11 cellular contexts compared by ENCODE assay signal in the genomic region with DNA sequence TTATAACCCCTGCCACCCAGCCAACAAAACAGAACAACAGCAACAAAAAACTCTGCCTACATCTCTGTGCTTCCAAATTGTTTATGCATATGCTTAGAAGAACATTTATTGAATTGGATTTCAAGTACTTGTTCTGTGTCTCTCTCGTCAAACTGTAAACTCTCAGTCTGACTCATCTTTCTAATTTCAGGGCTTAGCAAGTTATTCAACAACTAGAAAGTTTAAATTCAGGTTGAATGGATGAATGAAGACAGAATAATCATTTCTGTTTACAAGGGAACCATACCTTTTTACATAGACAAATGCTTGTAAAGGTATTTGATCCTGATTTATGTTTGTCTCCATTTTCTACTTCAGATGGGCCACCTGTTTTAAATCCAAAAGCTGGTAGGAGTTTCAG. TPM values are rescaled to one million over a fixed set of nuclear protein-coding genes. Genes with fewer than 3 reads are reported as not detected.
A peak's percentile ranks its signal among the peaks of the same experiment; 100 is the strongest.
DNase-seq lines count a peak whose midpoint lies in the region; ATAC-seq and TF ChIP-seq lines count a peak whose summit lies in the region.
"Had no signal": no experiment of that assay in that cellular context is flagged by ENCODE, and none has a peak within 500 bp of the region (broad histone marks: within the 10 kb centered on the region; RNA-seq: fewer than 3 reads in every experiment).

No MANE protein-coding gene starts in this region.

- no peak overlapping the region for H3K27ac ChIP-seq in SK-N-SH (ENCODE audit: low read depth in 2 of 2, low read length in 1 of 2)
- no peak overlapping the region for H3K27ac ChIP-seq in neural progenitor cell
- no peak overlapping the region for H3K27ac ChIP-seq in lower lobe of right lung
- H3K27ac ChIP-seq: 22Rv1 had no signal

- H3K9me3 Mint-ChIP-seq in WTC11 (no peaks in the 10 kb centered on the region), neural progenitor cell (no peaks in the 10 kb centered on the region)

- H3K79me2 ChIP-seq in SK-N-SH (ENCODE audit: insufficient read depth) (peaks cover 33% of the 10 kb centered on the region), neural progenitor cell (ENCODE audit: low read depth) (peaks cover 20% of the 10 kb centered on the region)

- WGBS in SK-N-SH (ENCODE audit: low lambda C conversion rate), result 52% methylated on average over 1 of the region's 1 CpG

- CTCF ChIA-PET in SK-N-SH (lab: Yijun Ruan, JAX), result interaction anchor here (0.7 to 1.0 kb wide), 2 partner anchors 30 to 33 kb away, joined by 3 read pairs; no protein-coding TSS in a partner anchor
- CTCF ChIA-PET in WTC11 (lab: Charles Lee), result interaction anchor here (1.4 kb wide), 1 partner anchor 33 kb away, joined by 4 read pairs; no protein-coding TSS in a partner anchor

- intact Hi-C loops in lower lobe of right lung (cut with DNase I), result no loop called here

- no peak for TF ChIP-seq RAD21 in SK-N-SH (IDR thresholded peaks at IDR 0.05; ENCODE audit: low read length)

- peaks cover 29% of the 10 kb centered on the region for H3K27me3 Mint-ChIP-seq in WTC11 (ENCODE audit: low read depth)
- H3K27me3 Mint-ChIP-seq in neural progenitor cell (ENCODE audit: insufficient read depth, low read depth), result peaks cover 3% of the 10 kb centered on the region

- no peaks in the 10 kb centered on the region for H3K36me3 Mint-ChIP-seq in WTC11
- H3K36me3 Mint-ChIP-seq in neural progenitor cell, result no peaks in the 10 kb centered on the region

- POLR2A ChIA-PET in SK-N-SH (lab: Yijun Ruan, JAX) (no interaction called here), WTC11 (lab: Charles Lee) (no interaction called here)

- H3K9me3 ChIP-seq in SK-N-SH (no peaks in the 10 kb centered on the region), neural progenitor cell (ENCODE audit: low read depth) (no peaks in the 10 kb centered on the region), lower lobe of right lung (no peaks in the 10 kb centered on the region)

- no peak overlapping the region for H3K9ac ChIP-seq in SK-N-SH
- no peak overlapping the region for H3K9ac ChIP-seq in neural progenitor cell

- H3K4me3 Mint-ChIP-seq in WTC11 (peak overlapping the region; percentile 97), neural progenitor cell (peak overlapping the region; percentile 97)

- no peak for DNase-seq in SK-N-SH
- DNase-seq in WTC11 (ENCODE audit: low spot score), result no peak
- no peak for DNase-seq in neural progenitor cell (ENCODE audit: low spot score)
- DNase-seq in lower lobe of right lung, result no peak
- DNase-seq in SK-N-DZ (ENCODE audit: low spot score), result no peak
- DNase-seq: kidney; stimulated activated naive CD4-positive, alpha-beta T cell treated with Interleukin-2 at 50 U/mL for 16 hours had no signal

- H3K27ac Mint-ChIP-seq in WTC11, result no peak overlapping the region
- no peak overlapping the region for H3K27ac Mint-ChIP-seq in neural progenitor cell

- H3K4me1 Mint-ChIP-seq in WTC11 (peaks cover 49% of the 10 kb centered on the region), neural progenitor cell (peaks cover 35% of the 10 kb centered on the region)

- H3K4me1 ChIP-seq in SK-N-SH (ENCODE audit: control insufficient read depth in 1 of 2, insufficient read depth in 2 of 2, low read depth in 1 of 2, low read length in 1 of 2) (peaks cover 31 to 47% of the 10 kb centered on the region in 2 experiments; a peak in 3 of 4 replicates), neural progenitor cell (peaks cover 36% of the 10 kb centered on the region), lower lobe of right lung (peaks cover 27% of the 10 kb centered on the region)

- no peaks in the 10 kb centered on the region for H3K9me2 ChIP-seq in SK-N-SH

- H3K4me2 ChIP-seq in SK-N-SH, result no peak overlapping the region
- no peak overlapping the region for H3K4me2 ChIP-seq in neural progenitor cell

- H3K36me3 ChIP-seq in SK-N-SH (replicated peaks in 1 of 2; ENCODE audit: control insufficient read depth in 1 of 2, insufficient read depth in 2 of 2, low read length in 1 of 2) (no peaks in the 10 kb centered on the region), neural progenitor cell (no peaks in the 10 kb centered on the region), lower lobe of right lung (no peaks in the 10 kb centered on the region)

- H3F3A ChIP-seq in SK-N-SH (replicated peaks; ENCODE audit: insufficient read depth) (no peaks in the 10 kb centered on the region), neural progenitor cell (ENCODE audit: low read depth) (peaks cover 18% of the 10 kb centered on the region)

- H4K20me1 ChIP-seq in SK-N-SH (ENCODE audit: insufficient read depth), result peaks cover 8% of the 10 kb centered on the region
- peaks cover 18% of the 10 kb centered on the region for H4K20me1 ChIP-seq in neural progenitor cell (ENCODE audit: low read depth)

- no peak for ATAC-seq in SK-N-SH treated with all-trans-retinoic acid at 6 μM for 48 hours
- peak; percentile 42 for ATAC-seq in GM21786 (IDR thresholded peaks at IDR 0.05; ENCODE audit: unreplicated experiment)
- ATAC-seq in WTC11, result no peak
- ATAC-seq in HG03520 (IDR thresholded peaks at IDR 0.05; ENCODE audit: unreplicated experiment), result no peak
- ATAC-seq in lower lobe of right lung, result no peak

- no peak overlapping the region for H3K4me3 ChIP-seq in SK-N-SH (ENCODE audit: low read depth in 2 of 2, low read length in 1 of 2)
- no peak overlapping the region for H3K4me3 ChIP-seq in neural progenitor cell
- H3K4me3 ChIP-seq in lower lobe of right lung, result no peak overlapping the region

- 0 out of 2 replicates have a peak overlapping the region, but pooled peaks have one; percentile 97 for H2AFZ ChIP-seq in SK-N-SH (ENCODE audit: low read depth)
- H2AFZ ChIP-seq in neural progenitor cell (replicated peaks), result no peak overlapping the region

- TF ChIP-seq EP300 in SK-N-SH (IDR thresholded peaks at IDR 0.05; ENCODE audit: borderline replicate concordance in 1 of 2, low read depth in 1 of 2, low read length in 1 of 2), result no peak

- TF ChIP-seq CTCF in SK-N-SH (IDR thresholded peaks at IDR 0.05), result no peak
- TF ChIP-seq CTCF in WTC11 (IDR thresholded peaks at IDR 0.05), result no peak
- no peak for TF ChIP-seq CTCF in neural progenitor cell (IDR thresholded peaks at IDR 0.05)
- TF ChIP-seq CTCF in lower lobe of right lung (IDR thresholded peaks at IDR 0.05), result no peak

- H3K27me3 ChIP-seq in SK-N-SH (ENCODE audit: insufficient read depth), result no peaks in the 10 kb centered on the region
- H3K27me3 ChIP-seq in neural progenitor cell, result peaks cover 33% of the 10 kb centered on the region
- no peaks in the 10 kb centered on the region for H3K27me3 ChIP-seq in lower lobe of right lung (ENCODE audit: low read depth)

TF ChIP-seq in SK-N-SH, 30 proteins besides CTCF, POLR2A, EP300 and RAD21:
- TF ChIP-seq RCOR1 (IDR thresholded peaks at IDR 0.05; ENCODE audit: low read length) (no peak), YY1 (IDR thresholded peaks at IDR 0.05; ENCODE audit: low read depth) (no peak), MEF2A (IDR thresholded peaks at IDR 0.05; ENCODE audit: borderline replicate concordance, low read depth) (no peak), MXI1 (IDR thresholded peaks at IDR 0.05; ENCODE audit: low read depth, low read length) (no peak), JUND (IDR thresholded peaks at IDR 0.05) (no peak), FOSL2 (IDR thresholded peaks at IDR 0.05; ENCODE audit: borderline replicate concordance, low read depth) (no peak)

TF ChIP-seq in SK-N-SH treated with all-trans-retinoic acid at 6 μM for 48 hours, 23 proteins besides CTCF, POLR2A, EP300 and RAD21 (continues in another document):
- TF ChIP-seq TCF4 (CRISPR knock-in tag; IDR thresholded peaks at IDR 0.05; ENCODE audit: borderline replicate concordance), result no peak
- TF ChIP-seq ZNF565 (CRISPR knock-in tag; conservative IDR thresholded peaks at IDR 0.05; ENCODE audit: low read depth), result no peak
- TF ChIP-seq CSDC2 (CRISPR knock-in tag; IDR thresholded peaks at IDR 0.05), result no peak

TF ChIP-seq in WTC11, 78 proteins besides CTCF, POLR2A, EP300 and RAD21 (continues in another document):
- TF ChIP-seq ZNF232 (CRISPR knock-in tag; IDR thresholded peaks at IDR 0.05) (no peak), SMAD4 (CRISPR knock-in tag; IDR thresholded peaks at IDR 0.05) (no peak), E2F4 (CRISPR knock-in tag; IDR thresholded peaks at IDR 0.05; ENCODE audit: borderline replicate concordance, low read depth) (no peak), FOXK1 (CRISPR knock-in tag; IDR thresholded peaks at IDR 0.05) (no peak)
- TF ChIP-seq, protein P1, sequence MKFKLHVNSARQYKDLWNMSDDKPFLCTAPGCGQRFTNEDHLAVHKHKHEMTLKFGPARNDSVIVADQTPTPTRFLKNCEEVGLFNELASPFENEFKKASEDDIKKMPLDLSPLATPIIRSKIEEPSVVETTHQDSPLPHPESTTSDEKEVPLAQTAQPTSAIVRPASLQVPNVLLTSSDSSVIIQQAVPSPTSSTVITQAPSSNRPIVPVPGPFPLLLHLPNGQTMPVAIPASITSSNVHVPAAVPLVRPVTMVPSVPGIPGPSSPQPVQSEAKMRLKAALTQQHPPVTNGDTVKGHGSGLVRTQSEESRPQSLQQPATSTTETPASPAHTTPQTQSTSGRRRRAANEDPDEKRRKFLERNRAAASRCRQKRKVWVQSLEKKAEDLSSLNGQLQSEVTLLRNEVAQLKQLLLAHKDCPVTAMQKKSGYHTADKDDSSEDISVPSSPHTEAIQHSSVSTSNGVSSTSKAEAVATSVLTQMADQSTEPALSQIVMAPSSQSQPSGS (CRISPR knock-in tag; IDR thresholded peaks at IDR 0.05; ENCODE audit: borderline replicate concordance, low read depth), result no peak

RNA-seq across cellular contexts. Expression of gene FBXO3, which starts 1.5 kb away (rescaled TPM):
- 17.9 and 27.0 TPM in 2 replicates for polyA plus RNA-seq in SK-N-SH (2012; rRNA removed)
- polyA plus RNA-seq in SK-N-SH (2012; cell fraction: cytosol; rRNA removed), result 21.6 and 26.1 TPM in 2 replicates
- polyA plus RNA-seq in SK-N-SH (2012; cell fraction: nucleus; rRNA removed), result 8.6 and 26.3 TPM in 2 replicates
- 14.5 to 19.0 TPM (median 15.7 TPM) in 3 replicates for total RNA-seq in WTC11 (2021)
- total RNA-seq in neural progenitor cell (ENCODE audit: low replicate concordance), result 40.2 and 61.0 TPM in 2 replicates
- 32.6 TPM for total RNA-seq in lower lobe of right lung
- polyA plus RNA-seq in SK-N-DZ (2014; cell fraction: cytosol; rRNA removed), result 41.3 and 45.7 TPM in 2 replicates
- polyA plus RNA-seq in SK-N-DZ (2014; cell fraction: nucleus; rRNA removed), result 28.2 and 42.0 TPM in 2 replicates

RNA-seq across cellular contexts. Expression of gene CD59, which starts 39.6 kb away (rescaled TPM):
- polyA plus RNA-seq in SK-N-SH (2012; rRNA removed), result 616 and 849 TPM in 2 replicates
- 705 and 770 TPM in 2 replicates for polyA plus RNA-seq in SK-N-SH (2012; cell fraction: cytosol; rRNA removed)
- polyA plus RNA-seq in SK-N-SH (2012; cell fraction: nucleus; rRNA removed), result 216 and 380 TPM in 2 replicates
- total RNA-seq in WTC11 (2021), result 65.8 to 86.7 TPM (median 79.7 TPM) in 3 replicates
- total RNA-seq in neural progenitor cell (ENCODE audit: low replicate concordance), result 42.8 and 74.7 TPM in 2 replicates
- total RNA-seq in lower lobe of right lung, result 816 TPM
- 64.3 and 72.3 TPM in 2 replicates for polyA plus RNA-seq in SK-N-DZ (2014; cell fraction: cytosol; rRNA removed)
- 30.6 and 41.2 TPM in 2 replicates for polyA plus RNA-seq in SK-N-DZ (2014; cell fraction: nucleus; rRNA removed)
